8 cellular contexts compared by ENCODE assay signal in the genomic region with DNA sequence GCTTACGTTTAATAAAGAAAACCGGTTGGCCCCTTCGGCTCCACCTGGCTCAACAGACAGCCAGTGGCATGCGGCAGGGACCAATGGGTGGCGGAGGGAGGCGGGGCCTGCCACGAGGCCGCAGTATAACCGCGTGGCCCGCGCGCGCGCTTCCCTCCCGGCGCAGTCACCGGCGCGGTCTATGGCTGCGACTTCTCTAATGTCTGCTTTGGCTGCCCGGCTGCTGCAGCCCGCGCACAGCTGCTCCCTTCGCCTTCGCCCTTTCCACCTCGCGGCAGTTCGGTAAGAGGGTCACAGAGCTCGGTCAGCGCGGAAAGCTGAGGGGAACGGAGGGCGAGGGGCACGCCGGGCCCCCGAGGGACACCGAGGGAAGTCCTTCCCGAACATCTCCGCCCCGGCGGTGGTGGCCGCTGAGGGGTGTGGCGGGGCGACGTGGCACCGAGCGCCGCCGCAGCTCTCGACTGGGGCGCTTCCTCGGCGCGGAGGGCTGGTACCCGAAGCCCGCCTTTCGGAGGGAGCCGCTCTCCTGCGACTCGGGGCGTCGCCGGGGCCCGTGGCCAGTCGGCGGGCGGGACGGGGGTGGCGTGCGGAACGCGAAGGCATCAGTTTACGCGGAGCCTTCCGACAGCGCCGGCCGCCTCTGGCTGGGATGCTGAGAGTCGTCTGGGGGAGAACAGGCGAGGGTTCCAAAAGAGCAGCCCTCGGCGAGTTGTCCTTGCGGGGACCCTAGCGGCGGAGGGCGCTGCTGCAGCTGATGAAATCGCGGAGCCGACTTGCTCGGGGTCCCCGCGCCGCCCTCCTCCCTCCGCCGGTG. TPM values are rescaled to one million over a fixed set of nuclear protein-coding genes. Genes with fewer than 3 reads are reported as not detected.
DNase-seq lines count a peak whose midpoint lies in the region; ATAC-seq and TF ChIP-seq lines count a peak whose summit lies in the region.

A gene (plus strand): TSS at position 155 of the 814 bp plus-strand sequence. CDS start 27 bp downstream, at position 182.

- H3K27me3 Mint-ChIP-seq in Calu3 (ENCODE audit: unreplicated experiment) = no peaks in the 10 kb centered on the region
- no peaks in the 10 kb centered on the region for H3K27me3 Mint-ChIP-seq in activated CD8-positive, alpha-beta memory T cell treated with anti-CD3 and anti-CD28 coated beads, Interleukin-2, amount 10 ng/mL, durations not matched to agents 7 days and 5 days
- no peaks in the 10 kb centered on the region for H3K27me3 Mint-ChIP-seq in mesothelial cell of epicardium (ENCODE audit: low read depth)

- intact Hi-C loops in Calu3 (cut with micrococcal nuclease; ENCODE audit: unreplicated experiment) = loop anchor here (1.0 kb wide), 1 partner anchor 20 kb away; a partner anchor contains a TSS

- TF ChIP-seq CTCF in Calu3 (IDR thresholded peaks at IDR 0.05; ENCODE audit: unreplicated experiment) (peak; percentile 85), mesothelial cell of epicardium (IDR thresholded peaks at IDR 0.05; ENCODE audit: unreplicated experiment) (peak; percentile 91)

- CTCF ChIA-PET in Calu3 (lab: Charles Lee) = interaction anchor here (1.2 to 2.6 kb wide), 2 partner anchors 12 to 20 kb away, joined by 3 to 12 read pairs; a partner anchor contains a TSS
- CTCF ChIA-PET in activated CD8-positive, alpha-beta memory T cell treated with anti-CD3 and anti-CD28 coated beads, Interleukin-2, amount 10 ng/mL, durations not matched to agents 7 days and 5 days (lab: Charles Lee) = interaction anchor here (0.9 to 3.6 kb wide), 10 partner anchors 15 to 371 kb away, joined by 3 to 51 read pairs (median 4); a partner anchor contains a TSS

- peak within 1 kb of the TSS; percentile 95 for H3K4me3 Mint-ChIP-seq in Calu3 (ENCODE audit: low read depth, unreplicated experiment)
- H3K4me3 Mint-ChIP-seq in activated CD8-positive, alpha-beta memory T cell treated with anti-CD3 and anti-CD28 coated beads, Interleukin-2, amount 10 ng/mL, durations not matched to agents 7 days and 5 days = peak within 1 kb of the TSS; percentile 96
- peak within 1 kb of the TSS; percentile 87 for H3K4me3 Mint-ChIP-seq in mesothelial cell of epicardium

- H3K9ac ChIP-seq in HUES48 (ENCODE audit: low read depth, low read length) (peak within 1 kb of the TSS; percentile 100), NT2/D1 (ENCODE audit: insufficient read length, low read depth) (peak within 1 kb of the TSS; percentile 99)

- H3K27ac Mint-ChIP-seq in Calu3 (ENCODE audit: unreplicated experiment) (peak within 1 kb of the TSS; percentile 98), mesothelial cell of epicardium (peak within 1 kb of the TSS; percentile 99)
- H3K27ac Mint-ChIP-seq in activated CD8-positive, alpha-beta memory T cell treated with anti-CD3 and anti-CD28 coated beads, Interleukin-2, amount 10 ng/mL, durations not matched to agents 7 days and 5 days = peak within 1 kb of the TSS; percentile 100

- H3K36me3 Mint-ChIP-seq in Calu3 (ENCODE audit: insufficient read depth, unreplicated experiment) = peaks cover 51% of the 10 kb centered on the region
- H3K36me3 Mint-ChIP-seq in activated CD8-positive, alpha-beta memory T cell treated with anti-CD3 and anti-CD28 coated beads, Interleukin-2, amount 10 ng/mL, durations not matched to agents 7 days and 5 days = peaks cover 35% of the 10 kb centered on the region
- H3K36me3 Mint-ChIP-seq in mesothelial cell of epicardium = no peaks in the 10 kb centered on the region

- peak; percentile 96 for DNase-seq in Calu3
- peak; percentile 97 for DNase-seq in NT2/D1 (ENCODE audit: low read depth, low spot score)
- peak; percentile 97 for DNase-seq in activated CD8-positive, alpha-beta memory T cell treated with anti-CD3 and anti-CD28 coated beads, Interleukin-2, amount 10 ng/mL, durations not matched to agents 7 days and 5 days
- DNase-seq in mesothelial cell of epicardium (ENCODE audit: low spot score in 2 of 2, unreplicated experiment in 2 of 2) = peak; percentile 82 to 89
- peak; percentile 89 to 90 for DNase-seq in stimulated activated CD8-positive, alpha-beta memory T cell treated with anti-CD3 and anti-CD28 coated beads, Interleukin-15, amount 100 ng/mL, for 48 hours (ENCODE audit: low read depth in 2 of 2)

- H3K27me3 ChIP-seq in HUES48 (ENCODE audit: control insufficient read depth, insufficient read depth, low read length) = no peaks in the 10 kb centered on the region
- no peaks in the 10 kb centered on the region for H3K27me3 ChIP-seq in NT2/D1 (ENCODE audit: insufficient read depth, insufficient read length)

- H3K36me3 ChIP-seq in HUES48 (ENCODE audit: control insufficient read depth, insufficient read depth, low read length) (peaks cover 30% of the 10 kb centered on the region), NT2/D1 (ENCODE audit: insufficient read depth, insufficient read length, low read length) (peaks cover 27% of the 10 kb centered on the region)

- peaks cover 23% of the 10 kb centered on the region for H3K4me1 Mint-ChIP-seq in Calu3 (ENCODE audit: low read depth, unreplicated experiment)
- H3K4me1 Mint-ChIP-seq in activated CD8-positive, alpha-beta memory T cell treated with anti-CD3 and anti-CD28 coated beads, Interleukin-2, amount 10 ng/mL, durations not matched to agents 7 days and 5 days = peaks cover 45% of the 10 kb centered on the region
- peaks cover 22% of the 10 kb centered on the region for H3K4me1 Mint-ChIP-seq in mesothelial cell of epicardium

- peak within 1 kb of the TSS; percentile 98 for H3K27ac ChIP-seq in HUES48 (ENCODE audit: low read depth, low read length)

- H3K9me3 Mint-ChIP-seq in Calu3 (ENCODE audit: low read depth, unreplicated experiment) (peaks cover 4% of the 10 kb centered on the region), mesothelial cell of epicardium (no peaks in the 10 kb centered on the region)
- no peaks in the 10 kb centered on the region for H3K9me3 Mint-ChIP-seq in activated CD8-positive, alpha-beta memory T cell treated with anti-CD3 and anti-CD28 coated beads, Interleukin-2, amount 10 ng/mL, durations not matched to agents 7 days and 5 days (ENCODE audit: low read depth)

- H3K4me1 ChIP-seq in HUES48 (ENCODE audit: control insufficient read depth, insufficient read depth, low read length) = peaks cover 18% of the 10 kb centered on the region
- no peaks in the 10 kb centered on the region for H3K4me1 ChIP-seq in NT2/D1 (ENCODE audit: insufficient read depth, insufficient read length)

- no peaks in the 10 kb centered on the region for H3K9me3 ChIP-seq in HUES48 (ENCODE audit: control insufficient read depth, insufficient read depth, low read length)
- H3K9me3 ChIP-seq in NT2/D1 (ENCODE audit: insufficient read depth, low read length) = no peaks in the 10 kb centered on the region

- in situ Hi-C loops in endometrial microvascular endothelial cells (cut with HindIII; ENCODE audit: inconsistent ontology term, low pct_unique_long_range_greater_than_20kb, low sequenced_read_pairs) = no loop called here

- BruUV-seq in Calu3 (replicated peaks; lab: Mats Ljungman, UMichigan) = TSS peak; percentile 81

- H3K4me3 ChIP-seq in HUES48 (ENCODE audit: low read depth, low read length) = peak within 1 kb of the TSS; percentile 98
- peak within 1 kb of the TSS; percentile 88 for H3K4me3 ChIP-seq in NT2/D1 (ENCODE audit: insufficient read length, low read depth)

- peak; percentile 88 for ATAC-seq in GM21390 (IDR thresholded peaks at IDR 0.05; ENCODE audit: unreplicated experiment)
- peak; percentile 88 for ATAC-seq in activated CD8-positive, alpha-beta memory T cell treated with anti-CD3 and anti-CD28 coated beads, Interleukin-2, amount 10 ng/mL, durations not matched to agents 7 days and 5 days

RNA-seq across cellular contexts. Expression of the gene that starts here (rescaled TPM):
- total RNA-seq in Calu3 (2022) = 177 and 205 TPM in 2 replicates
- total RNA-seq in activated CD8-positive, alpha-beta memory T cell treated with anti-CD3 and anti-CD28 coated beads, Interleukin-2, amount 10 ng/mL, durations not matched to agents 7 days and 5 days = 100 to 1,000 TPM; 215 to 293 TPM
- 62.7 TPM for total RNA-seq in endometrial microvascular endothelial cells (ENCODE audit: inconsistent ontology term)
- total RNA-seq in mesothelial cell of epicardium = 35.3 to 39.1 TPM (median 37.9 TPM) in 3 replicates

Comparison
In these comparisons a context has a peak if more than half of its experiments do, and no peak if none do; other contexts are left out.
1. Peak in every context shown above with its lines: DNase-seq, ATAC-seq, H3K4me3 ChIP-seq and H3K27ac ChIP-seq.